In genomic region chr17:77510133-77510796, GRCh38 we compare ENCODE assay signal across 21 cellular contexts.
"Had no signal": no experiment of that assay in that cellular context is flagged by ENCODE, and none has a peak within 500 bp of the region (broad histone marks: within the 10 kb centered on the region; RNA-seq: fewer than 3 reads in every experiment).

No MANE protein-coding gene starts in this region.

- H3K27me3 Mint-ChIP-seq: activated naive CD4-positive, alpha-beta T cell treated with anti-CD3 and anti-CD28 coated beads, Interleukin-2, amount 50 U/mL, for 24 hours; central memory CD8-positive, alpha-beta T cell; stimulated activated naive CD8-positive, alpha-beta T cell treated with anti-CD3 and anti-CD28 coated beads, Interleukin-15, Interleukin-2, amounts not matched to agents 100 ng/mL and 50 ng/mL, for 24 hours had no signal

- H3K4me3 ChIP-seq: adrenal gland, ascending aorta, colonic mucosa, gastroesophageal sphincter, mucosa of descending colon, ovary, psoas muscle, right atrium auricular region, tibial artery had no signal

- H3K36me3 ChIP-seq: adrenal gland, ascending aorta, colonic mucosa, gastroesophageal sphincter, ovary, right atrium auricular region had no signal

- H3K27ac Mint-ChIP-seq: activated CD4-positive, alpha-beta memory T cell treated with anti-CD3 and anti-CD28 coated beads, Interleukin-2, amount 10 ng/mL, durations not matched to agents 7 days and 5 days; activated naive CD4-positive, alpha-beta T cell treated with anti-CD3 and anti-CD28 coated beads, Interleukin-2, amount 50 U/mL, for 24 hours; stimulated activated naive CD8-positive, alpha-beta T cell treated with anti-CD3 and anti-CD28 coated beads, Interleukin-15, Interleukin-2, amounts not matched to agents 100 ng/mL and 50 ng/mL, for 24 hours; T-helper 1 cell treated with Interleukin-12 subunit alpha and Interleukin-12 subunit beta and Interleukin-4 antibody, amounts not matched to agents 30 μg/mL and 1 μg/mL, for 36 hours had no signal

- H3K4me3 Mint-ChIP-seq: activated CD4-positive, alpha-beta memory T cell treated with anti-CD3 and anti-CD28 coated beads, Interleukin-2, amount 10 ng/mL, durations not matched to agents 7 days and 5 days; activated naive CD4-positive, alpha-beta T cell treated with anti-CD3 and anti-CD28 coated beads, Interleukin-2, amount 50 U/mL, for 24 hours; central memory CD8-positive, alpha-beta T cell; neural crest cell; stimulated activated naive CD8-positive, alpha-beta T cell treated with anti-CD3 and anti-CD28 coated beads, Interleukin-15, Interleukin-2, amounts not matched to agents 100 ng/mL and 50 ng/mL, for 24 hours; T-helper 1 cell treated with Interleukin-12 subunit alpha and Interleukin-12 subunit beta and Interleukin-4 antibody, amounts not matched to agents 30 μg/mL and 1 μg/mL, for 36 hours had no signal

- H3K9me3 ChIP-seq: colonic mucosa, mucosa of descending colon, ovary had no signal

- H3K4me1 Mint-ChIP-seq: activated naive CD4-positive, alpha-beta T cell treated with anti-CD3 and anti-CD28 coated beads, Interleukin-2, amount 50 U/mL, for 24 hours; central memory CD8-positive, alpha-beta T cell; neural crest cell had no signal

- H3K4me1 ChIP-seq: adrenal gland, ascending aorta, colonic mucosa, gastroesophageal sphincter, psoas muscle, right atrium auricular region, tibial artery had no signal

- H3K9me3 Mint-ChIP-seq: activated naive CD4-positive, alpha-beta T cell treated with anti-CD3 and anti-CD28 coated beads, Interleukin-2, amount 50 U/mL, for 24 hours; central memory CD8-positive, alpha-beta T cell had no signal

- H3K27me3 ChIP-seq: adrenal gland, ascending aorta, colonic mucosa, gastroesophageal sphincter, right atrium auricular region, tibial artery had no signal

- H3K27ac ChIP-seq: adrenal gland, ascending aorta, colonic mucosa, epithelial cell of prostate, gastroesophageal sphincter, ovary, psoas muscle, right atrium auricular region, tibial artery had no signal

- DNase-seq: activated CD4-positive, alpha-beta memory T cell treated with anti-CD3 and anti-CD28 coated beads, Interleukin-2, amount 10 ng/mL, durations not matched to agents 7 days and 5 days; activated CD4-positive, alpha-beta T cell treated with anti-CD3 and anti-CD28 coated beads for 48 hours; activated gamma-delta T cell; adrenal gland; colonic mucosa; left colon; mesenchymal stem cell; mucosa of descending colon; stimulated activated CD4-positive, alpha-beta T cell treated with anti-CD3 and anti-CD28 coated beads, Interleukin-1b, Interleukin-23, amount 100 ng/mL, for 48 hours had no signal
